Comparison of ENCODE assay signal across 1 cellular context in the genomic region with DNA sequence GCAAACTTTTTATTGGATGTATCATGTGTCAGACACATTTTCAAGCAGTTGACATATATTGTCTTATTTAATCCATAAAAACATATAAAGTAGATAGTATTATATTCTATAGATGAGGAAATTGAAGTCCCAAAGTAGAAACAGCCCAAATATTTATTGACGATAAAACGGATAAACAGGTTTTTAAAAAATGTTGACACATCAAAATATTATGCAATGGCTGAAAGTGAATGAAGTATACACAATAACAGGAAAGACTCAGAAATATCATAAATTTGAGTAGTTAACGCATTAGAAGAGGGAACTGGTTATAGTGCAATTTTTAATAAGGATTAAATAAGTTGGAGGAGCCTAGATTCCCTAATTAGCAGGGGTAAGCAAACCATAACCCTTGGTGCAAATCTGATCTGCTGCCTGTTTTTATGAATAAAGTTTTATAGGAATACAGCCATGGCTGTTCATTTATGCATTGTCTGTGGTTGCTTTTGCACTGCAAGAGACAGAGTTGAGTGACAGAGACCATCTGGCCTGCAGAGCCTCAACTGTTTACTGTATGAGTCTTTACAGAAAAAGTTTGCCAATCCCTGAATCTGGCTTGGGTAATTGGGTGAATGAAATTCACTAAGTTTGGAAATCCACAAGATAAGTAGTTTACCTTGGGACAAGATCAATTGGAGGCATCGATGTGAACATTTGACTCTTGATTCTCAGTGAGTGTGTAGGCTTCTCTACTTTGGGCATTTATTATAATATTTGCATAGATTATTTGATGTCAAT.
A peak's percentile ranks its signal among the peaks of the same experiment; 100 is the strongest.
TF ChIP-seq lines count a peak whose summit lies in the region.

No MANE protein-coding gene starts in this region.

TF ChIP-seq in HepG2, 621 proteins besides CTCF, POLR2A, EP300 and RAD21:
- TF ChIP-seq MAFK (conservative IDR thresholded peaks at IDR 0.05 in 1 of 2, IDR thresholded peaks at IDR 0.05 in 1 of 2; ENCODE audit: low read length in 2 of 2) (peak; percentile 64 to 83), ZNF7 (CRISPR knock-in tag; IDR thresholded peaks at IDR 0.05) (no peak), MAFF (IDR thresholded peaks at IDR 0.05; ENCODE audit: low read depth, low read length) (peak; percentile 78)
TF ChIP-seq in HepG2: peak in this region for 2.
